ENCODE assay signal across 27 cellular contexts in the genomic region with DNA sequence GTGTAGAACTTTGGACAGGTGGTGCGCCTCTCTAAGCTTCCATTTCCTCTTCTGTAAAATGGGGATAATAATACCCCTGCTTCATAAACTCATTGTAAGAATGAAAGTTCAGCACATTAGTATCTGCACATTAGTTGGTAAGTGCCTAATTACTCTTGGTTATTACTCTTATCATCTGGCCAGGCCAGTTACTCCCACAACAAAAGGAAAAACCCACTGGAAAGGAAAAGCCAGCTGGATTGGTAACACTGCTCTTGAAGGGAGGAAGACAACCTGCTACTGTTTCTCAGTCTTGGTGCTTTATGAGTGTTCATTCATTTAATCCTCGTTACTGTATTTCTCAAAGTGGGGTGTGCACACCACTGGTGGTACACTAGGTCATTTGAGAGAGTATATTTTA.
"Had no signal": no experiment of that assay in that cellular context is flagged by ENCODE, and none has a peak within 500 bp of the region (broad histone marks: within the 10 kb centered on the region; RNA-seq: fewer than 3 reads in every experiment).

No MANE protein-coding gene starts in this region.

- ATAC-seq: gastrocnemius medialis, left lobe of liver, mucosa of descending colon, right lobe of liver had no signal

- H3K4me3 Mint-ChIP-seq: memory B cell, naive B cell, nephron, neural progenitor cell had no signal

- H3K4me3 ChIP-seq: dorsolateral prefrontal cortex, gastrocnemius medialis, lung, mucosa of descending colon, neural progenitor cell, right lobe of liver, smooth muscle cell, testis, tibial nerve, upper lobe of left lung had no signal

- H3K36me3 Mint-ChIP-seq: naive B cell, neural progenitor cell had no signal

- H3K27ac Mint-ChIP-seq: memory B cell, nephron, neural progenitor cell, progenitor cell of endocrine pancreas had no signal

- H3K27me3 ChIP-seq: dorsolateral prefrontal cortex, gastrocnemius medialis, neural progenitor cell, right lobe of liver, testis, tibial nerve, upper lobe of left lung had no signal

- H3K27me3 Mint-ChIP-seq: memory B cell, naive B cell, progenitor cell of endocrine pancreas had no signal

- H3K9me3 Mint-ChIP-seq: naive B cell, nephron, neural progenitor cell had no signal

- DNase-seq: dorsolateral prefrontal cortex; effector CD4-positive, alpha-beta T cell; gastrocnemius medialis; head of caudate nucleus; kidney; mucosa of descending colon; naive B cell; right lobe of liver; stimulated activated CD4-positive, alpha-beta T cell treated with anti-CD3 and anti-CD28 coated beads, Interleukin-12 subunit alpha, Interleukin-12 subunit beta, amount 100 ng/mL, for 4 hours; stimulated activated CD4-positive, alpha-beta T cell treated with anti-CD3 and anti-CD28 coated beads, Interleukin-1b, Interleukin-23, amount 100 ng/mL, for 48 hours; stimulated activated CD4-positive, alpha-beta T cell treated with anti-CD3 and anti-CD28 coated beads, Interleukin-4, amount 100 ng/mL, for 1 hour; stimulated activated CD8-positive, alpha-beta memory T cell treated with anti-CD3 and anti-CD28 coated beads, Interleukin-4, amount 100 ng/mL, for 48 hours; stimulated activated naive CD4-positive, alpha-beta T cell; substantia nigra; testis; upper lobe of left lung had no signal

- H3K4me1 ChIP-seq: parathyroid adenoma, testis had no signal

- H3K27ac ChIP-seq: dorsolateral prefrontal cortex, neural progenitor cell, parathyroid adenoma, right lobe of liver, testis, tibial nerve, upper lobe of left lung had no signal

- H3K9me3 ChIP-seq: gastrocnemius medialis, mucosa of descending colon, right lobe of liver, testis, tibial nerve, upper lobe of left lung had no signal

- H3K36me3 ChIP-seq: gastrocnemius medialis, neural progenitor cell, right lobe of liver had no signal

- FAIRE-seq: colon, kidney, urothelium cell line had no signal
